In genomic region chr5:2746642-2747041, GRCh38 we compare ENCODE assay signal across 18 cellular contexts. TPM values are rescaled to one million over a fixed set of nuclear protein-coding genes. Genes with fewer than 3 reads are reported as not detected.
A peak's percentile ranks its signal among the peaks of the same experiment; 100 is the strongest.
DNase-seq lines count a peak whose midpoint lies in the region; ATAC-seq, FAIRE-seq and TF ChIP-seq lines count a peak whose summit lies in the region.
"Had no signal": no experiment of that assay in that cellular context is flagged by ENCODE, and none has a peak within 500 bp of the region (broad histone marks: within the 10 kb centered on the region; RNA-seq: fewer than 3 reads in every experiment).

No MANE protein-coding gene starts in this region.

- peaks cover 4 to 64% of the 10 kb centered on the region in 2 experiments; a peak in 3 of 4 replicates for H3K79me2 ChIP-seq in H1 (ENCODE audit: control insufficient read depth in 1 of 2, insufficient read depth in 2 of 2, low read length in 2 of 2)

- H2BK15ac ChIP-seq in H1 (ENCODE audit: low read length), result no peak overlapping the region

- CTCF ChIA-PET in H1 (lab: Charles Lee; ENCODE audit: partially characterized antibody), result interaction anchor here (1.0 kb wide), 1 partner anchor 138 kb away, joined by 3 read pairs; no protein-coding TSS in a partner anchor

- peak in 1 of 2 experiments; percentile 16; a peak in 2 of 4 replicates for TF ChIP-seq RAD21 in H1 (IDR thresholded peaks at IDR 0.05 in 1 of 2, conservative IDR thresholded peaks at IDR 0.05 in 1 of 2; ENCODE audit: low read depth in 2 of 2, low read length in 2 of 2)

- H3K56ac ChIP-seq in H1 (replicated peaks; ENCODE audit: insufficient read length, low read depth, low read length), result no peak overlapping the region

- no peak overlapping the region for H2AK5ac ChIP-seq in H1 (ENCODE audit: low read depth, low read length)

- no peaks in the 10 kb centered on the region for H3K79me1 ChIP-seq in H1 (ENCODE audit: low read depth, low read length)

- TF ChIP-seq CTCF in H1 (IDR thresholded peaks at IDR 0.05; ENCODE audit: control extremely low read depth in 1 of 3, insufficient read depth in 1 of 3, low read depth in 1 of 3, low read length in 3 of 3), result no peak

- 0 out of 3 replicates have a peak, but pooled peaks of 1 of the 2 experiments have one; percentile 35 for TF ChIP-seq POLR2A in H1 (IDR thresholded peaks at IDR 0.05; ENCODE audit: control extremely low read depth in 1 of 2, low read depth in 2 of 2, low read length in 2 of 2)

- H3K23ac ChIP-seq in H1 (ENCODE audit: insufficient read length), result no peak overlapping the region

- H3K9me3 ChIP-seq in H1 (ENCODE audit: insufficient read depth in 2 of 2, low read depth in 1 of 2, low read length in 1 of 2) (no peaks in the 10 kb centered on the region; a peak in 1 of 4 replicates), neuron (ENCODE audit: low read length) (peaks cover 27% of the 10 kb centered on the region)

- H2BK12ac ChIP-seq in H1 (ENCODE audit: low read depth, low read length), result no peak overlapping the region

- peaks cover 13% of the 10 kb centered on the region; the same call in 1 of the 2 replicates for H3K23me2 ChIP-seq in H1 (ENCODE audit: low read depth, low read length)

- no peak overlapping the region for H4K91ac ChIP-seq in H1 (replicated peaks; ENCODE audit: insufficient read length, low read length)

- no peak for ATAC-seq in HG02884 (IDR thresholded peaks at IDR 0.05; ENCODE audit: unreplicated experiment)
- ATAC-seq: stimulated activated effector memory CD8-positive, alpha-beta T cell treated with anti-CD3 and anti-CD28 coated beads, Interleukin-12 subunit alpha, Interleukin-12 subunit beta, amount 100 ng/mL, for 72 hours had no signal

- peaks cover 4 to 27% (median 10%) of the 10 kb centered on the region in 4 experiments for H3K4me1 ChIP-seq in H1 (replicated peaks in 1 of 4; ENCODE audit: control insufficient read depth in 3 of 4, insufficient read depth in 4 of 4, low read length in 3 of 4)
- peaks cover 27% of the 10 kb centered on the region for H3K4me1 ChIP-seq in neuron (ENCODE audit: insufficient read depth, low read length)

- peak overlapping the region in 1 of 4 experiments; percentile 41; a peak in 3 of 8 replicates for H3K4me3 ChIP-seq in H1 (ENCODE audit: extremely low read depth in 1 of 4, insufficient read depth in 2 of 4, low read depth in 3 of 4, low read length in 4 of 4)
- peak overlapping the region; percentile 32 for H3K4me3 ChIP-seq in neuron (ENCODE audit: low read length)

- 82% methylated on average over 4 of the region's 4 CpGs; no CpG with 5 or more reads in 1 of the 2 experiments for WGBS in H1 (ENCODE audit: extremely low coverage in 1 of 2, insufficient coverage in 1 of 2, insufficient read length in 1 of 2, insufficient replicate concordance in 2 of 2, low coverage in 1 of 2, low lambda C conversion rate in 2 of 2, missing lambda C conversion rate in 1 of 2), 2 experiments

- no peak overlapping the region for H3K27ac ChIP-seq in H1 (ENCODE audit: low read depth, low read length)

- TF ChIP-seq EP300 in H1 (IDR thresholded peaks at IDR 0.05; ENCODE audit: borderline replicate concordance in 1 of 2, low read depth in 2 of 2, low read length in 2 of 2), result no peak

- H2BK5ac ChIP-seq in H1 (ENCODE audit: low read depth, low read length), result no peak overlapping the region

- no peak overlapping the region for H2BK20ac ChIP-seq in H1 (ENCODE audit: low read length)

- H3K4ac ChIP-seq in H1 (replicated peaks; ENCODE audit: insufficient read length, low read depth, low read length), result no peak overlapping the region

- H3K27me3 ChIP-seq in H1 (replicated peaks in 1 of 4; ENCODE audit: control insufficient read depth in 3 of 4, extremely low read depth in 1 of 4, insufficient read depth in 3 of 4, low read length in 3 of 4), result peaks cover 2 to 34% (median 33%) of the 10 kb centered on the region in 4 experiments
- H3K27me3 ChIP-seq in neuron (ENCODE audit: insufficient read depth, low read length), result no peaks in the 10 kb centered on the region

- peak overlapping the region; percentile 8 to 83; a peak in 2 of 4 replicates for H3K4me2 ChIP-seq in H1 (ENCODE audit: insufficient read depth in 1 of 2, low read depth in 2 of 2, low read length in 2 of 2)

- H3K18ac ChIP-seq in H1 (ENCODE audit: extremely low read depth, low read length), result no peak overlapping the region

- no peak overlapping the region for H4K8ac ChIP-seq in H1 (ENCODE audit: extremely low read depth, insufficient read depth, low read length)

- peaks cover 3 to 66% (median 25%) of the 10 kb centered on the region in 4 experiments; a peak in 7 of 8 replicates for H3K36me3 ChIP-seq in H1 (ENCODE audit: control insufficient read depth in 2 of 4, insufficient read depth in 4 of 4, low read length in 3 of 4)
- H3K36me3 ChIP-seq in neuron (ENCODE audit: insufficient read depth, low read length), result peaks cover 75% of the 10 kb centered on the region

- FAIRE-seq in H1 (lab: Jason Lieb, UNC), result no peak
- FAIRE-seq: G401.6, GM18507, TTC549 had no signal

- no peak overlapping the region for H3K14ac ChIP-seq in H1 (ENCODE audit: insufficient read length)

- H3K9ac ChIP-seq in H1 (replicated peaks in 1 of 4; ENCODE audit: extremely low read depth in 1 of 4, low read depth in 3 of 4, low read length in 3 of 4), result no peak overlapping the region

- POLR2A ChIA-PET in H1 (lab: Charles Lee; ENCODE audit: partially characterized antibody), result interaction anchor here (0.7 kb wide), 2 partner anchors 22 to 424 kb away, joined by 3 read pairs; no protein-coding TSS in a partner anchor

- no peak overlapping the region for H4K5ac ChIP-seq in H1 (ENCODE audit: insufficient read length, low read depth, low read length)

- no peak overlapping the region for H2BK120ac ChIP-seq in H1 (replicated peaks; ENCODE audit: low read depth, low read length)

- peak; percentile 32 for DNase-seq in EL
- peak; percentile 51 for DNase-seq in NCI-H748 (lab: John Stamatoyannopoulos, UW; ENCODE audit: unreplicated experiment)
- DNase-seq in H1 (ENCODE audit: low read depth in 1 of 2, low spot score in 2 of 2), result no peak
- no peak for DNase-seq in T1000 (lab: John Stamatoyannopoulos, UW)
- DNase-seq in activated effector memory CD4-positive, alpha-beta T cell treated with anti-CD3 and anti-CD28 coated beads, Interleukin-2, amount 50 U/mL, for 16 hours, result no peak
- no peak for DNase-seq in NOMO-1 (lab: John Stamatoyannopoulos, UW; ENCODE audit: unreplicated experiment in 2 of 2)
- DNase-seq: H7; kidney glomerular epithelial cell; naive B cell; Right ventricle myocardium superior; stimulated activated CD4-positive, alpha-beta T cell treated with anti-CD3 and anti-CD28 coated beads, Interleukin-4, amount 100 ng/mL, for 1 hour had no signal

- H2AFZ ChIP-seq in H1 (ENCODE audit: low read length) (no peak overlapping the region), neuron (ENCODE audit: low read depth, low read length) (no peak overlapping the region)

- H4K20me1 ChIP-seq in H1 (replicated peaks in 1 of 2; ENCODE audit: control insufficient read depth in 1 of 2, insufficient read depth in 2 of 2, low read length in 2 of 2), result peaks cover 37 to 39% of the 10 kb centered on the region in 2 experiments

TF ChIP-seq in H1, 55 proteins besides CTCF, POLR2A, EP300 and RAD21:
- TF ChIP-seq SP4 (IDR thresholded peaks at IDR 0.05; ENCODE audit: low read length) (no peak), TAF1 (IDR thresholded peaks at IDR 0.05; ENCODE audit: low read depth, low read length) (no peak), TEAD4 (IDR thresholded peaks at IDR 0.05; ENCODE audit: low read depth, low read length) (no peak), RBBP5 (IDR thresholded peaks at IDR 0.05; ENCODE audit: borderline replicate concordance, low read depth, low read length) (no peak)

RNA-seq across cellular contexts. Expression of gene IRX2, which starts 4.8 kb away (rescaled TPM):
- total RNA-seq in H1 (2021; fragmentation: NEBNext Ultra II Directional; extraction: Animal tissue kit (Norgen Biotek cat#: 25700)), result 40.4 and 47.5 TPM in 2 replicates
- 23.4 and 39.6 TPM in 2 replicates for polyA plus RNA-seq in H1 (2011; rRNA removed)
- polyA plus RNA-seq in H1 (2011; cell fraction: cytosol; rRNA removed), result 51.8 TPM
- polyA plus RNA-seq in H1 (2011; cell fraction: nucleus; rRNA removed), result 75.4 TPM
- 32.1 to 35.9 TPM (median 35.0 TPM) in 4 replicates for polyA plus RNA-seq in H1 (2012, experiment 1 of 2)
- polyA plus RNA-seq in H1 (2012, experiment 2 of 2), result 16.8 TPM
- polyA plus RNA-seq in H1 (2013, experiment 1 of 2), result 9.2 TPM
- 8.2 TPM for polyA plus RNA-seq in H1 (2013, experiment 2 of 2)
- 7.6 and 12.7 TPM in 2 replicates for polyA minus RNA-seq in H1 (2011; rRNA and poly(A)+ RNA removed)
- 44.1 TPM for polyA minus RNA-seq in H1 (2011; cell fraction: cytosol; rRNA and poly(A)+ RNA removed)
- polyA minus RNA-seq in H1 (2011; cell fraction: nucleus; rRNA and poly(A)+ RNA removed), result 57.0 TPM
- polyA plus RNA-seq: CD14-positive monocyte had no signal

Comparison
In these comparisons a context has a peak if more than half of its experiments do, and no peak if none do; other contexts are left out.
1. DNase-seq: peak in EL (single experiment) and NCI-H748 (single experiment); none in H1 (0 of 2), T1000 (single experiment), activated effector memory CD4-positive, alpha-beta T cell treated with anti-CD3 and anti-CD28 coated beads, Interleukin-2, amount 50 U/mL, for 16 hours (single experiment) and NOMO-1 (0 of 2).